Comparison of ENCODE assay signal across 9 cellular contexts in the genomic region with DNA sequence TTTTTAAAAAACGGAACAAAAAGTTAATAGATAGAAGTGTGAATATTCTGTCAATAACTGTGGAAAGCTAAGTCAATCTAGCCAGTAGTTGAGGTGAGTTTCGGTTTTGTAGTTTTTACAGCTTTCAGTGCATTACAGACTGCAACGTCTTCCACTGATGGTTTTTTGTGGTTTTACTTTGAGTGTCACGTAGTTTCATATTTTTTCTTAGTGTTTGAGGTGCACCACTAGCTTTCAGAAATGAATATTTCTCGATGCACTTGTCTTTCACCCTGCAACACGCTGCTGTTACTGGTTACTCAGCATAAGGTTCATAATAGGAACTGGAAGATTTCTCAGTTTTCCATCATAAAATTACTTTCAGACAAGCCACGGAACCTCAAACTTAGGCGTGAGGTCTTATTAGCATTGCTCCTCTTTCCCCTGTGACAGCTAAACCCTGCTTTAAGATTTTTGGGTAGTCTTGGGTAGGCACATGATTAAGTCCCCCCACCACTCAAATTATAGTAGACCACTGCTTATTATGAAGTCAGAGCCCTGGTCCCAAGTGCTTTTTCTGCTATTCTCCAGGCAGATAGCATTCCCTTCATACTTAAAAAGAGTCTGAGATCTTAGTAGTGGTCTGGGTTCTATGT.
DNase-seq lines count a peak whose midpoint lies in the region; ATAC-seq and TF ChIP-seq lines count a peak whose summit lies in the region.
"Had no signal": no experiment of that assay in that cellular context is flagged by ENCODE, and none has a peak within 500 bp of the region (broad histone marks: within the 10 kb centered on the region; RNA-seq: fewer than 3 reads in every experiment).

No MANE protein-coding gene starts in this region.

- CTCF ChIA-PET in PC-3 (lab: Charles Lee), result no interaction called here

- no peak overlapping the region for H3K9ac ChIP-seq in PC-3 (ENCODE audit: low read length)

- POLR2A ChIA-PET in PC-3 (lab: Charles Lee; ENCODE audit: unreplicated experiment), result no interaction called here

- H3K9me3 ChIP-seq in PC-3 (ENCODE audit: low read length), result no peaks in the 10 kb centered on the region

- H3K4me1 ChIP-seq in PC-3 (ENCODE audit: insufficient read depth, low read length), result no peaks in the 10 kb centered on the region

- no peaks in the 10 kb centered on the region for H3K9me2 ChIP-seq in PC-3 (replicated peaks; ENCODE audit: low read length)

- H3K36me3 ChIP-seq in PC-3 (ENCODE audit: low read depth, low read length), result no peaks in the 10 kb centered on the region

- no peaks in the 10 kb centered on the region for H3K79me2 ChIP-seq in PC-3 (ENCODE audit: low read length)

- H4K20me1 ChIP-seq in PC-3 (ENCODE audit: low read length), result no peaks in the 10 kb centered on the region

- no peaks in the 10 kb centered on the region for H3K27me3 ChIP-seq in PC-3 (ENCODE audit: low read length)

- peak overlapping the region; percentile 37; the same call in 1 of the 2 replicates for H3K4me3 ChIP-seq in PC-3 (ENCODE audit: low read length)

- DNase-seq in EH (ENCODE audit: low read depth) (peak; percentile 5), PC-3 (no peak), left colon (no peak), NCI-H1436 (lab: John Stamatoyannopoulos, UW) (no peak), erythroblast (lab: John Stamatoyannopoulos, UW) (no peak), NCI-H1694 treated with DMSO at 0.1 percent for 48 hours (lab: John Stamatoyannopoulos, UW) (no peak)
- DNase-seq: right cardiac atrium had no signal

- no peak for TF ChIP-seq CTCF in PC-3 (conservative IDR thresholded peaks at IDR 0.05; ENCODE audit: low read depth, low read length)

- H3K27ac ChIP-seq in PC-3 (ENCODE audit: low read length), result no peak overlapping the region

- H3F3A ChIP-seq in PC-3 (ENCODE audit: low read length, unreplicated experiment), result no peaks in the 10 kb centered on the region

- no TSS peak for BruUV-seq in PC-3 (replicated peaks; lab: Mats Ljungman, UMichigan)

- TF ChIP-seq POLR2A in erythroblast (IDR thresholded peaks at IDR 0.05; ENCODE audit: low read length), result no peak

- H2AFZ ChIP-seq in PC-3 (ENCODE audit: low read length), result peak overlapping the region; percentile 34

- H3K4me2 ChIP-seq in PC-3 (ENCODE audit: low read length), result peak overlapping the region; percentile 28; the same call in 1 of the 2 replicates

- intact Hi-C loops in PC-3 (cut with micrococcal nuclease), result no loop called here
- intact Hi-C loops in left colon (cut with DNase I, micrococcal nuclease), result no loop called here

- ATAC-seq in GM19035 (IDR thresholded peaks at IDR 0.05; ENCODE audit: unreplicated experiment), result peak; percentile 97
- ATAC-seq in HG02884 (IDR thresholded peaks at IDR 0.05; ENCODE audit: unreplicated experiment), result peak; percentile 97
- ATAC-seq in PC-3, result no peak
- ATAC-seq in left colon, result no peak
- ATAC-seq: right cardiac atrium had no signal

Comparison
In these comparisons a context has a peak if more than half of its experiments do, and no peak if none do; other contexts are left out.
1. ATAC-seq: peak in GM19035 (single experiment) and HG02884 (single experiment); none in PC-3 (single experiment) and left colon (single experiment).